Comparison of ENCODE assay signal across 1 cellular context in genomic region chr4:952881-953573, GRCh38.
TF ChIP-seq lines count a peak whose summit lies in the region.

No MANE protein-coding gene starts in this region.

TF ChIP-seq in IMR-90, 13 proteins besides CTCF, POLR2A, EP300 and RAD21:
- TF ChIP-seq BHLHE40 (IDR thresholded peaks at IDR 0.05; ENCODE audit: low read depth, low read length) (no peak), FOS (IDR thresholded peaks at IDR 0.05; ENCODE audit: low read depth, low read length) (no peak), RCOR1 (IDR thresholded peaks at IDR 0.05; ENCODE audit: insufficient replicate concordance, low read length) (no peak), CEBPB (IDR thresholded peaks at IDR 0.05; ENCODE audit: low read depth, low read length) (no peak), ELK1 (IDR thresholded peaks at IDR 0.05; ENCODE audit: borderline replicate concordance, low read depth, low read length) (no peak), MXI1 (IDR thresholded peaks at IDR 0.05; ENCODE audit: borderline replicate concordance, low read depth, low read length) (no peak), MAFK (IDR thresholded peaks at IDR 0.05; ENCODE audit: low read depth, low read length) (no peak), USF2 (IDR thresholded peaks at IDR 0.05; ENCODE audit: low read depth, low read length) (no peak), RFX5 (IDR thresholded peaks at IDR 0.05; ENCODE audit: low read depth, low read length) (no peak), SMC3 (IDR thresholded peaks at IDR 0.05; ENCODE audit: low read depth, low read length) (no peak), NFE2L2 (IDR thresholded peaks at IDR 0.05; ENCODE audit: low read depth, low read length) (no peak), CHD1 (IDR thresholded peaks at IDR 0.05; ENCODE audit: low read depth, low read length) (no peak), MAZ (IDR thresholded peaks at IDR 0.05; ENCODE audit: borderline replicate concordance, low read depth, low read length) (no peak)
